In genomic region chr1:19067187-19067911, GRCh38 we compare ENCODE assay signal across 1 cellular context.
TF ChIP-seq lines count a peak whose summit lies in the region.

No MANE protein-coding gene starts in this region.

TF ChIP-seq in K562, 482 proteins besides CTCF, POLR2A, EP300 and RAD21 (continued from another document):
- TF ChIP-seq MAX (CRISPR knock-in tag; IDR thresholded peaks at IDR 0.05) (no peak), ZNF830 (CRISPR knock-in tag; IDR thresholded peaks at IDR 0.05) (no peak), ZNF212 (CRISPR knock-in tag; IDR thresholded peaks at IDR 0.05) (no peak), PRDM10 (IDR thresholded peaks at IDR 0.05; ENCODE audit: partially characterized antibody) (no peak), YY1 (IDR thresholded peaks at IDR 0.05; ENCODE audit: borderline replicate concordance in 1 of 3, control insufficient read depth in 1 of 3, extremely low read depth in 1 of 3, insufficient read depth in 3 of 3, insufficient read length in 1 of 3, insufficient replicate concordance in 2 of 3, low read depth in 1 of 3, low read length in 2 of 3) (no peak), USF1 (CRISPR knock-in tag; IDR thresholded peaks at IDR 0.05) (peak; percentile 68), ZC3H11A (IDR thresholded peaks at IDR 0.05; ENCODE audit: low read depth, low read length) (no peak), KDM1A (IDR thresholded peaks at IDR 0.05) (peak in 1 of 2 experiments; percentile 21; a peak in 1 of 4 replicates), NFIC (IDR thresholded peaks at IDR 0.05) (peak; percentile 76), RBFOX2 (IDR thresholded peaks at IDR 0.05; ENCODE audit: low read depth, low read length) (no peak), ZFP36 (IDR thresholded peaks at IDR 0.05; ENCODE audit: low read depth, low read length, partially characterized antibody) (peak; percentile 88), RCOR1 (IDR thresholded peaks at IDR 0.05; ENCODE audit: borderline replicate concordance in 1 of 2, low read depth in 2 of 2, low read length in 2 of 2) (0 out of 4 replicates have a peak, but pooled peaks of 1 of the 2 experiments have one; percentile 10), ZFX (CRISPR knock-in tag; IDR thresholded peaks at IDR 0.05) (no peak), ZNF395 (CRISPR knock-in tag; IDR thresholded peaks at IDR 0.05) (no peak), ZBTB17 (CRISPR knock-in tag; IDR thresholded peaks at IDR 0.05) (no peak), HCFC1 (IDR thresholded peaks at IDR 0.05; ENCODE audit: low read depth, low read length) (no peak), ZZZ3 (IDR thresholded peaks at IDR 0.05) (no peak), GABPA (tag; conservative IDR thresholded peaks at IDR 0.05; ENCODE audit: low read depth) (no peak)
- TF ChIP-seq, protein P1, sequence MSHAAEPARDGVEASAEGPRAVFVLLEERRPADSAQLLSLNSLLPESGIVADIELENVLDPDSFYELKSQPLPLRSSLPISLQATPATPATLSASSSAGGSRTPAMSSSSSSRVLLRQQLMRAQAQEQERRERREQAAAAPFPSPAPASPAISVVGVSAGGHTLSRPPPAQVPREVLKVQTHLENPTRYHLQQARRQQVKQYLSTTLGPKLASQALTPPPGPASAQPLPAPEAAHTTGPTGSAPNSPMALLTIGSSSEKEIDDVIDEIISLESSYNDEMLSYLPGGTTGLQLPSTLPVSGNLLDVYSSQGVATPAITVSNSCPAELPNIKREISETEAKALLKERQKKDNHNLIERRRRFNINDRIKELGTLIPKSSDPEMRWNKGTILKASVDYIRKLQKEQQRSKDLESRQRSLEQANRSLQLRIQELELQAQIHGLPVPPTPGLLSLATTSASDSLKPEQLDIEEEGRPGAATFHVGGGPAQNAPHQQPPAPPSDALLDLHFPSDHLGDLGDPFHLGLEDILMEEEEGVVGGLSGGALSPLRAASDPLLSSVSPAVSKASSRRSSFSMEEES (CRISPR knock-in tag; IDR thresholded peaks at IDR 0.05), result peak; percentile 56
